Comparison of ENCODE assay signal across 10 cellular contexts in the genomic region with DNA sequence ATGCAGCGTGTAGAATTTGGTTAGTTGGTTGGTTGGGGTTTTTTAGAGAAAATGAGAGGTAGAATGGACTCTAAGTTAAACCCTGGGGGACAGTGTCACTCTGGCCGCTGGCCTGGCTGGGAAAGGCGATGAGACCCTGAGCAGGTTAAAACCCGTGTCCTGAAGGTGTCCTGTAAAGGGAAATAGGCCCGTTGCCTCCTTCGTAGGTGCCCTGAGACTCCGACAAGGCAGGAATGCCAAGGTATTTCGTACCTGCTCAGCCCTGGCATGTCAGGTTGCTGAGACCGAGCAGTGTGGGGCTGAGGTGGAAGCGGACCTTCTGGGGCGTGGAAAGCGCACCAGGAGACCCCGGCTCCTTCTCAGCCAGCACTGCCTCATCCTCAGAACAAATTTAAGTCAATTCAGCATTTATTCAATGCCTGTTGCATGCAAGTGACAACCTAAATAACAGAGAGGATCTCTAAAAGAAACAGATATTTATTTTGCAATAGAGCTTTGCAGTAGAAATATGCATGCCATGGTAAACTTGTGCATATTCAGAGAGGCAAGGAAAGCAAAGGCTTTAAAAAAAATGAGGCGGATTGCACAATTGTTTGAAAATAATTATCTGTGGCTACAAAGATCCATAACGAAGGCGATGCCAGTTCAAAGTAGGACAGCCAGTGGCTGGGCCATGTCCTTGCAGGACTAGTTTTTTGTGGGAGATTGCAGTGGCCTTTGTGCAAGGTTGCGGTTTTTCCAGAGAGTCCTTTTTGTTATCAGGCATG. TPM values are rescaled to one million over a fixed set of nuclear protein-coding genes. Genes with fewer than 3 reads are reported as not detected.
DNase-seq lines count a peak whose midpoint lies in the region; ATAC-seq and TF ChIP-seq lines count a peak whose summit lies in the region.
"Had no signal": no experiment of that assay in that cellular context is flagged by ENCODE, and none has a peak within 500 bp of the region (broad histone marks: within the 10 kb centered on the region; RNA-seq: fewer than 3 reads in every experiment).

No MANE protein-coding gene starts in this region.

- no peaks in the 10 kb centered on the region for H3K4me1 ChIP-seq in colonic mucosa
- peaks cover 4 to 9% of the 10 kb centered on the region in 2 donors for H3K4me1 ChIP-seq in naive thymus-derived CD4-positive, alpha-beta T cell (ENCODE audit: control insufficient read depth in 2 of 2, insufficient read depth in 2 of 2, low read length in 2 of 2)

- no peaks in the 10 kb centered on the region for H3K27me3 ChIP-seq in colonic mucosa
- H3K27me3 ChIP-seq in naive thymus-derived CD4-positive, alpha-beta T cell (ENCODE audit: control insufficient read depth in 2 of 2, insufficient read depth in 2 of 2, low read length in 2 of 2) = no peaks in the 10 kb centered on the region

- ATAC-seq in stimulated activated naive CD8-positive, alpha-beta T cell treated with anti-CD3 and anti-CD28 coated beads, Interleukin-15, Interleukin-2, amounts not matched to agents 100 U/mL and 50 U/mL, for 24 hours = no peak
- no peak for ATAC-seq in naive thymus-derived CD4-positive, alpha-beta T cell

- CTCF ChIA-PET in naive thymus-derived CD4-positive, alpha-beta T cell (lab: Charles Lee) = no interaction called here

- DNase-seq in stimulated activated naive CD8-positive, alpha-beta T cell treated with anti-CD3 and anti-CD28 coated beads, Interleukin-15, Interleukin-2, amounts not matched to agents 100 U/mL and 50 U/mL, for 24 hours = no peak
- no peak for DNase-seq in colonic mucosa
- no peak for DNase-seq in naive thymus-derived CD4-positive, alpha-beta T cell
- no peak for DNase-seq in SW 1271 (lab: John Stamatoyannopoulos, UW)
- no peak for DNase-seq in amniotic stem cell (lab: John Stamatoyannopoulos, UW)
- DNase-seq in T1000 (lab: John Stamatoyannopoulos, UW) = no peak
- DNase-seq in NCI-H1417 (lab: John Stamatoyannopoulos, UW) = no peak
- DNase-seq: EL, NCI-H748 treated with DMSO at 0.1 percent for 48 hours had no signal

- H3K4me3 Mint-ChIP-seq in stimulated activated naive CD8-positive, alpha-beta T cell treated with anti-CD3 and anti-CD28 coated beads, Interleukin-15, Interleukin-2, amounts not matched to agents 100 ng/mL and 50 ng/mL, for 24 hours = peak overlapping the region; percentile 91
- peak overlapping the region; percentile 85 to 99 (median 98) for H3K4me3 Mint-ChIP-seq in naive thymus-derived CD4-positive, alpha-beta T cell

- H3K27me3 Mint-ChIP-seq in stimulated activated naive CD8-positive, alpha-beta T cell treated with anti-CD3 and anti-CD28 coated beads, Interleukin-15, Interleukin-2, amounts not matched to agents 100 ng/mL and 50 ng/mL, for 24 hours = peaks cover 15% of the 10 kb centered on the region
- peaks cover 0 to 40% (median 4%) of the 10 kb centered on the region in 5 donors for H3K27me3 Mint-ChIP-seq in naive thymus-derived CD4-positive, alpha-beta T cell

- no peaks in the 10 kb centered on the region for H3K36me3 ChIP-seq in colonic mucosa
- H3K36me3 ChIP-seq in naive thymus-derived CD4-positive, alpha-beta T cell (ENCODE audit: control insufficient read depth in 2 of 3, insufficient read depth in 3 of 3, low read length in 3 of 3) = no peaks in the 10 kb centered on the region

- H3K9me3 Mint-ChIP-seq in stimulated activated naive CD8-positive, alpha-beta T cell treated with anti-CD3 and anti-CD28 coated beads, Interleukin-15, Interleukin-2, amounts not matched to agents 100 ng/mL and 50 ng/mL, for 24 hours = no peaks in the 10 kb centered on the region
- no peaks in the 10 kb centered on the region for H3K9me3 Mint-ChIP-seq in naive thymus-derived CD4-positive, alpha-beta T cell

- H3K36me3 Mint-ChIP-seq in stimulated activated naive CD8-positive, alpha-beta T cell treated with anti-CD3 and anti-CD28 coated beads, Interleukin-15, Interleukin-2, amounts not matched to agents 100 ng/mL and 50 ng/mL, for 24 hours (ENCODE audit: low read depth) = no peaks in the 10 kb centered on the region
- H3K36me3 Mint-ChIP-seq in naive thymus-derived CD4-positive, alpha-beta T cell = peaks cover 0 to 6% (median 0%) of the 10 kb centered on the region in 5 donors

- peak overlapping the region; percentile 84 for H3K4me3 ChIP-seq in colonic mucosa
- peak overlapping the region; percentile 78 for H3K4me3 ChIP-seq in naive thymus-derived CD4-positive, alpha-beta T cell (ENCODE audit: low read length)

- no peak for TF ChIP-seq CTCF in colonic mucosa (IDR thresholded peaks at IDR 0.05)

- no peaks in the 10 kb centered on the region for H3K9me3 ChIP-seq in colonic mucosa
- no peaks in the 10 kb centered on the region for H3K9me3 ChIP-seq in naive thymus-derived CD4-positive, alpha-beta T cell (ENCODE audit: control insufficient read depth in 2 of 3, low read length in 3 of 3)

- POLR2A ChIA-PET in naive thymus-derived CD4-positive, alpha-beta T cell (lab: Charles Lee) = no interaction called here

- peaks cover 20% of the 10 kb centered on the region for H3K4me1 Mint-ChIP-seq in stimulated activated naive CD8-positive, alpha-beta T cell treated with anti-CD3 and anti-CD28 coated beads, Interleukin-15, Interleukin-2, amounts not matched to agents 100 ng/mL and 50 ng/mL, for 24 hours (ENCODE audit: low read depth)
- H3K4me1 Mint-ChIP-seq in naive thymus-derived CD4-positive, alpha-beta T cell = peaks cover 18 to 49% (median 37%) of the 10 kb centered on the region in 7 donors

- no peak overlapping the region for H3K27ac Mint-ChIP-seq in stimulated activated naive CD8-positive, alpha-beta T cell treated with anti-CD3 and anti-CD28 coated beads, Interleukin-15, Interleukin-2, amounts not matched to agents 100 ng/mL and 50 ng/mL, for 24 hours
- peak overlapping the region in 3 of 9 donors; percentile 7 to 96 (median 83) for H3K27ac Mint-ChIP-seq in naive thymus-derived CD4-positive, alpha-beta T cell

- peak overlapping the region; percentile 93 for H3K27ac ChIP-seq in colonic mucosa
- peak overlapping the region; percentile 57 for H3K27ac ChIP-seq in naive thymus-derived CD4-positive, alpha-beta T cell (ENCODE audit: low read depth, low read length)

- intact Hi-C loops in colonic mucosa (cut with DNase I) = loop anchor here (5.0 kb wide), 1 partner anchor 56 kb away; no protein-coding TSS in a partner anchor
- intact Hi-C loops in naive thymus-derived CD4-positive, alpha-beta T cell (cut with micrococcal nuclease) = loop anchor here (1.0 to 10.0 kb wide), 5 partner anchors 36 to 776 kb away; a partner anchor contains a TSS

- H3K9ac ChIP-seq in colonic mucosa (ENCODE audit: low read depth in 2 of 2, low read length in 2 of 2) = peak overlapping the region; percentile 80 to 94

RNA-seq across cellular contexts. Expression of a gene that starts 1.4 kb away (rescaled TPM):
- total RNA-seq in colonic mucosa = 10 to 100 TPM; 32.1 to 38.0 TPM
- total RNA-seq in naive thymus-derived CD4-positive, alpha-beta T cell = 10 to 100 TPM in 1 of 5 experiments, 1 to 10 TPM in 4; 2.0 to 13.6 (median 4.0) TPM
- 1 to 10 TPM; 1.3 to 6.7 TPM for polyA plus RNA-seq in naive thymus-derived CD4-positive, alpha-beta T cell

RNA-seq across cellular contexts. Expression of a gene that starts 52.5 kb away (rescaled TPM):
- total RNA-seq in colonic mucosa = 10 to 100 TPM; 36.7 to 40.4 TPM
- 10 to 100 TPM; 17.2 to 34.1 (median 25.9) TPM for total RNA-seq in naive thymus-derived CD4-positive, alpha-beta T cell
- 10 to 100 TPM; 18.8 to 35.4 TPM for polyA plus RNA-seq in naive thymus-derived CD4-positive, alpha-beta T cell
